Comparison of ENCODE assay signal across 11 cellular contexts in the genomic region with DNA sequence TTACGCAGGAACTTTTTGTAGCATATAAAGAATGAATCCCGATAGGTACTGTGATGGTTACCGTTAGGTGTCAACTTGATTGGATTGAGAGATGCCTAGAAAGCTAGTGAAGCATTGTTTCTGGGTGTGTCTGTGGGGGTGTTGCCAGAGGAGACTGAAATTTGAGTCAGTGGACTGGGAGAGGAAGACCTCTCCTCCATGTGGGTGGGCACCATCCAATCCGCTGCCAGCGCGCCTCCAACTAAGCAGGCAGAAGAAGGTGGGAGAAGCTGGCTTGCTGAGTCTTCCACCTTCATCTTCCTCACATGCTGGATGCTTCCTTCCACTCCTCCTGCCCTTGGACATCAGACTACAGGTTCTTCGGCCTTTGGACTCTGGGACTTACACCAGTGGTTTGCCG. TPM values are rescaled to one million over a fixed set of nuclear protein-coding genes. Genes with fewer than 3 reads are reported as not detected.
A peak's percentile ranks its signal among the peaks of the same experiment; 100 is the strongest.
DNase-seq lines count a peak whose midpoint lies in the region; ATAC-seq lines count a peak whose summit lies in the region.
"Had no signal": no experiment of that assay in that cellular context is flagged by ENCODE, and none has a peak within 500 bp of the region (broad histone marks: within the 10 kb centered on the region; RNA-seq: fewer than 3 reads in every experiment).

No MANE protein-coding gene starts in this region.

- H3K36me3 Mint-ChIP-seq in activated naive CD4-positive, alpha-beta T cell treated with anti-CD3 and anti-CD28 coated beads for 36 hours (ENCODE audit: low read depth), result no peaks in the 10 kb centered on the region
- no peaks in the 10 kb centered on the region for H3K36me3 Mint-ChIP-seq in activated CD8-positive, alpha-beta T cell treated with anti-CD3 and anti-CD28 coated beads, Interleukin-2, amount 10 ng/mL, durations not matched to agents 7 days and 5 days (ENCODE audit: low read depth)

- H3K18ac ChIP-seq in mesendoderm (ENCODE audit: low read length), result no peak overlapping the region

- H2AK5ac ChIP-seq in mesendoderm (ENCODE audit: low read length), result no peak overlapping the region

- no peak for DNase-seq in activated naive CD4-positive, alpha-beta T cell treated with anti-CD3 and anti-CD28 coated beads for 36 hours
- no peak for DNase-seq in activated naive CD4-positive, alpha-beta T cell (lab: John Stamatoyannopoulos, UW)
- no peak for DNase-seq in activated CD8-positive, alpha-beta T cell treated with anti-CD3 and anti-CD28 coated beads, Interleukin-2, amount 10 ng/mL, durations not matched to agents 7 days and 5 days
- DNase-seq in mesendoderm, result peak; percentile 5
- DNase-seq in stimulated activated naive CD8-positive, alpha-beta T cell treated with anti-CD3 and anti-CD28 coated beads, Interleukin-15, amount 100 ng/mL, for 72 hours, result no peak
- no peak for DNase-seq in NOMO-1 treated with dmso at 0.1 percent for 144 hours (lab: John Stamatoyannopoulos, UW; ENCODE audit: unreplicated experiment)
- no peak for DNase-seq in NCI-H2029 (lab: John Stamatoyannopoulos, UW)
- DNase-seq: activated CD4-positive, alpha-beta T cell treated with anti-CD3 and anti-CD28 coated beads for 1 hour; effector memory CD4-positive, alpha-beta T cell; hippocampal formation had no signal

- intact Hi-C loops in activated naive CD4-positive, alpha-beta T cell treated with anti-CD3 and anti-CD28 coated beads for 36 hours (cut with micrococcal nuclease), result no loop called here

- no peak overlapping the region for H4K5ac ChIP-seq in mesendoderm (ENCODE audit: low read length)

- H3K9ac ChIP-seq in mesendoderm (ENCODE audit: low read length), result no peak overlapping the region

- H3K9me3 Mint-ChIP-seq in activated naive CD4-positive, alpha-beta T cell treated with anti-CD3 and anti-CD28 coated beads for 36 hours, result no peaks in the 10 kb centered on the region
- H3K9me3 Mint-ChIP-seq in activated CD8-positive, alpha-beta T cell treated with anti-CD3 and anti-CD28 coated beads, Interleukin-2, amount 10 ng/mL, durations not matched to agents 7 days and 5 days (ENCODE audit: insufficient read depth), result no peaks in the 10 kb centered on the region
- H3K9me3 Mint-ChIP-seq in stimulated activated naive CD8-positive, alpha-beta T cell treated with anti-CD3 and anti-CD28 coated beads, Interleukin-15, amount 100 ng/mL, for 72 hours, result peaks cover 5 to 7% of the 10 kb centered on the region in 2 donors

- CTCF ChIA-PET in activated naive CD4-positive, alpha-beta T cell treated with anti-CD3 and anti-CD28 coated beads for 36 hours (lab: Charles Lee), result interaction anchor here (0.6 to 1.8 kb wide), 4 partner anchors 18 to 40 kb away, joined by 3 to 5 read pairs (median 5); no protein-coding TSS in a partner anchor
- CTCF ChIA-PET in activated CD8-positive, alpha-beta T cell treated with anti-CD3 and anti-CD28 coated beads, Interleukin-2, amount 10 ng/mL, durations not matched to agents 7 days and 5 days (lab: Charles Lee), result interaction anchor here (1.3 to 1.4 kb wide), 2 partner anchors 22 to 59 kb away, joined by 4 read pairs; no protein-coding TSS in a partner anchor

- H3K27ac ChIP-seq in mesendoderm (ENCODE audit: low read depth, low read length), result no peak overlapping the region

- H3K79me2 ChIP-seq in mesendoderm (ENCODE audit: control insufficient read depth, insufficient read depth, low read length), result no peaks in the 10 kb centered on the region

- WGBS in mesendoderm (ENCODE audit: extremely low coverage, insufficient coverage, low lambda C conversion rate), result no CpG with 5 or more reads among the region's 8 CpGs

- no peak overlapping the region for H3K4me2 ChIP-seq in mesendoderm (ENCODE audit: low read length)

- no peaks in the 10 kb centered on the region for H3K27me3 ChIP-seq in mesendoderm (ENCODE audit: insufficient read depth, low read length, poor library complexity)

- H3K36me3 ChIP-seq in mesendoderm (ENCODE audit: control insufficient read depth, insufficient read depth, low read length), result no peaks in the 10 kb centered on the region

- H3K23ac ChIP-seq in mesendoderm (ENCODE audit: low read length), result no peak overlapping the region

- no peak overlapping the region for H3K4me3 ChIP-seq in mesendoderm (ENCODE audit: low read length)

- H2BK120ac ChIP-seq in mesendoderm (ENCODE audit: low read depth, low read length), result no peak overlapping the region

- no peak overlapping the region for H3K4ac ChIP-seq in mesendoderm (ENCODE audit: low read depth, low read length)

- H3K4me1 Mint-ChIP-seq in activated naive CD4-positive, alpha-beta T cell treated with anti-CD3 and anti-CD28 coated beads for 36 hours (ENCODE audit: low read depth), result peaks cover 4% of the 10 kb centered on the region
- peaks cover 3% of the 10 kb centered on the region for H3K4me1 Mint-ChIP-seq in activated CD8-positive, alpha-beta T cell treated with anti-CD3 and anti-CD28 coated beads, Interleukin-2, amount 10 ng/mL, durations not matched to agents 7 days and 5 days (ENCODE audit: low read depth)
- peaks cover 9% of the 10 kb centered on the region for H3K4me1 Mint-ChIP-seq in stimulated activated naive CD8-positive, alpha-beta T cell treated with anti-CD3 and anti-CD28 coated beads, Interleukin-15, amount 100 ng/mL, for 72 hours

- POLR2A ChIA-PET in activated CD8-positive, alpha-beta T cell treated with anti-CD3 and anti-CD28 coated beads, Interleukin-2, amount 10 ng/mL, durations not matched to agents 7 days and 5 days (lab: Charles Lee), result no interaction called here

- H2BK5ac ChIP-seq in mesendoderm (ENCODE audit: low read length), result no peak overlapping the region

- peak overlapping the region; percentile 31 for H3K4me3 Mint-ChIP-seq in activated naive CD4-positive, alpha-beta T cell treated with anti-CD3 and anti-CD28 coated beads for 36 hours
- peak overlapping the region; percentile 22 for H3K4me3 Mint-ChIP-seq in activated CD8-positive, alpha-beta T cell treated with anti-CD3 and anti-CD28 coated beads, Interleukin-2, amount 10 ng/mL, durations not matched to agents 7 days and 5 days
- H3K4me3 Mint-ChIP-seq in stimulated activated naive CD8-positive, alpha-beta T cell treated with anti-CD3 and anti-CD28 coated beads, Interleukin-15, amount 100 ng/mL, for 72 hours, result peak overlapping the region; percentile 62 to 69

- H3K4me1 ChIP-seq in mesendoderm (ENCODE audit: control insufficient read depth, low read depth, low read length), result no peaks in the 10 kb centered on the region

- H3K27ac Mint-ChIP-seq in activated naive CD4-positive, alpha-beta T cell treated with anti-CD3 and anti-CD28 coated beads for 36 hours, result no peak overlapping the region
- H3K27ac Mint-ChIP-seq in activated CD8-positive, alpha-beta T cell treated with anti-CD3 and anti-CD28 coated beads, Interleukin-2, amount 10 ng/mL, durations not matched to agents 7 days and 5 days, result no peak overlapping the region
- no peak overlapping the region for H3K27ac Mint-ChIP-seq in stimulated activated naive CD8-positive, alpha-beta T cell treated with anti-CD3 and anti-CD28 coated beads, Interleukin-15, amount 100 ng/mL, for 72 hours

- ATAC-seq in activated CD8-positive, alpha-beta T cell treated with anti-CD3 and anti-CD28 coated beads, Interleukin-2, amount 10 ng/mL, durations not matched to agents 7 days and 5 days, result no peak
- no peak for ATAC-seq in stimulated activated naive CD8-positive, alpha-beta T cell treated with anti-CD3 and anti-CD28 coated beads, Interleukin-15, amount 100 ng/mL, for 72 hours
- no peak for ATAC-seq in GM21825 (IDR thresholded peaks at IDR 0.05; ENCODE audit: unreplicated experiment)

- H2BK15ac ChIP-seq in mesendoderm (replicated peaks; ENCODE audit: low read depth), result no peak overlapping the region

- H3K27me3 Mint-ChIP-seq in activated naive CD4-positive, alpha-beta T cell treated with anti-CD3 and anti-CD28 coated beads for 36 hours (ENCODE audit: low read depth), result peaks cover 36% of the 10 kb centered on the region
- H3K27me3 Mint-ChIP-seq in activated CD8-positive, alpha-beta T cell treated with anti-CD3 and anti-CD28 coated beads, Interleukin-2, amount 10 ng/mL, durations not matched to agents 7 days and 5 days (ENCODE audit: low read depth), result peaks cover 41% of the 10 kb centered on the region
- peaks cover 46% of the 10 kb centered on the region for H3K27me3 Mint-ChIP-seq in stimulated activated naive CD8-positive, alpha-beta T cell treated with anti-CD3 and anti-CD28 coated beads, Interleukin-15, amount 100 ng/mL, for 72 hours

- H3K56ac ChIP-seq in mesendoderm (ENCODE audit: low read length), result no peak overlapping the region

- no peak overlapping the region for H4K8ac ChIP-seq in mesendoderm (ENCODE audit: low read depth, low read length)

- H3K79me1 ChIP-seq in mesendoderm (ENCODE audit: low read length), result no peaks in the 10 kb centered on the region

RNA-seq across cellular contexts. Expression of a gene that starts 40.1 kb away (rescaled TPM):
- 1 to 10 TPM; 3.6 to 4.5 TPM for total RNA-seq in activated naive CD4-positive, alpha-beta T cell treated with anti-CD3 and anti-CD28 coated beads for 36 hours
- total RNA-seq in activated CD8-positive, alpha-beta T cell treated with anti-CD3 and anti-CD28 coated beads, Interleukin-2, amount 10 ng/mL, durations not matched to agents 7 days and 5 days, result 1 to 10 TPM in 1 of 2 experiments, under 1 TPM in 1; 0.97 to 1.3 TPM
- polyA plus RNA-seq in mesendoderm (2013, experiment 1 of 2), result 23.7 TPM
- polyA plus RNA-seq in mesendoderm (2013, experiment 2 of 2), result 21.6 TPM
